Comparison of ENCODE assay signal across 8 cellular contexts in the genomic region with DNA sequence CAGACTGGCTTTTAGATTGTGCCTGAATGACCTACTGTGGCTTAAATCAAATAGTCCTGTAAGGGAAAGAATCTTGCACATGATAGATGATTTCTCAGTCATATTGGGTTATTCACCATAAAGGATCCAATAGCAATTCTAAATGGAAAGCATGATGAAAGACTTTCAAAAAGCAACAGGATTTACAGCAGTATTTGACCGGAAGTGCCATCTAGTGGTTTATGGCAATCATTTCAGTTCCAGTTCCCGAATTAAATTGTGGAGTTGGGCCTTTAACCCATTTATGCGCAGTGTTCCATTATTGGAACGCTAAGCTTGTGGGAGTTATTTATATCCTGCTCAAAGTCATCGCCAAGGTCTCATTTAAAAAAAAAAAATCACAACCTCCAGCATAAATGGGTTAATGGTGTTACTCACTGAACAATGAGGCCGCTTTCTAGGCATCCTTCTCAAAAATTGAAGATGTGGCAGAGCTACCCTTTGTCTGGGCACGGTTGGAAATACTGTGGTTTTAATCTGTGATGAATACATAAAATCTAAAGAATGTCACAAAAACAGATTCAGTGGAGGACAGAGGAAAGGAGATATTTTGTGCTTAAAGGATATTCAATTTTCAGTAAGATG.
DNase-seq lines count a peak whose midpoint lies in the region; ATAC-seq and TF ChIP-seq lines count a peak whose summit lies in the region.

No MANE protein-coding gene starts in this region.

- no peaks in the 10 kb centered on the region for H3K27me3 ChIP-seq in foreskin keratinocyte

- ATAC-seq in SK-N-SH treated with all-trans-retinoic acid at 6 μM for 48 hours (peak; percentile 50), foreskin keratinocyte (no peak), GM21786 (IDR thresholded peaks at IDR 0.05; ENCODE audit: unreplicated experiment) (no peak)

- H3K4me3 ChIP-seq in LNCaP clone FGC (ENCODE audit: low read depth, low read length) (no peak overlapping the region), retinal pigment epithelial cell (ENCODE audit: low read length) (no peak overlapping the region)

- DNase-seq in DMS53 (lab: John Stamatoyannopoulos, UW), result peak; percentile 78
- DNase-seq in LNCaP clone FGC (ENCODE audit: low read depth), result peak; percentile 22
- peak in 1 of 2 donors; percentile 39 for DNase-seq in foreskin keratinocyte
- no peak for DNase-seq in retinal pigment epithelial cell (ENCODE audit: low read depth)
- no peak for DNase-seq in mesenteric fat pad (ENCODE audit: low spot score)
- DNase-seq in NK-92 treated with Interleukin-12 subunit alpha and Interleukin-12 subunit beta, amount 100 ng/mL, for 24 hours (lab: John Stamatoyannopoulos, UW), result no peak

- peak; percentile 77 for TF ChIP-seq CTCF in LNCaP clone FGC (IDR thresholded peaks at IDR 0.05; ENCODE audit: control insufficient read depth, extremely low read depth, insufficient read depth)
- TF ChIP-seq CTCF in foreskin keratinocyte (conservative IDR thresholded peaks at IDR 0.05), result peak; percentile 87
- TF ChIP-seq CTCF in retinal pigment epithelial cell (conservative IDR thresholded peaks at IDR 0.05; ENCODE audit: low read depth, low read length), result peak; percentile 64

- H3K4me1 ChIP-seq in foreskin keratinocyte, result peaks cover 6% of the 10 kb centered on the region

- H3K27ac ChIP-seq in foreskin keratinocyte, result no peak overlapping the region

TF ChIP-seq in SK-N-SH treated with all-trans-retinoic acid at 6 μM for 48 hours, 23 proteins besides CTCF, POLR2A, EP300 and RAD21:
- TF ChIP-seq ZFP3 (CRISPR knock-in tag; IDR thresholded peaks at IDR 0.05), result no peak

Comparison
In these comparisons a context has a peak if more than half of its experiments do, and no peak if none do; other contexts are left out.
1. DNase-seq: peak in DMS53 (single experiment) and LNCaP clone FGC (single experiment); none in retinal pigment epithelial cell (single experiment), mesenteric fat pad (single experiment) and NK-92 treated with Interleukin-12 subunit alpha and Interleukin-12 subunit beta, amount 100 ng/mL, for 24 hours (single experiment).
2. Peak in every context shown above with its lines, with median percentiles within 50 percentile points of each other: CTCF ChIP-seq.